22 cellular contexts compared by ENCODE assay signal in genomic region chr12:68828669-68829068, GRCh38.
"Had no signal": no experiment of that assay in that cellular context is flagged by ENCODE, and none has a peak within 500 bp of the region (broad histone marks: within the 10 kb centered on the region; RNA-seq: fewer than 3 reads in every experiment).

No MANE protein-coding gene starts in this region.

- H3K27ac ChIP-seq: body of pancreas, colonic mucosa, lower lobe of right lung, ovary, spleen had no signal

- H3K9me3 Mint-ChIP-seq: activated CD8-positive, alpha-beta T cell treated with anti-CD3 and anti-CD28 coated beads for 36 hours; activated naive CD4-positive, alpha-beta T cell treated with anti-CD3 and anti-CD28 coated beads, Interleukin-2, amount 50 U/mL, for 72 hours; endodermal cell; nephron; stimulated activated memory B cell treated with anti-CD40 and anti-IgM and Interleukin-4, amounts not matched to agents 10 μg/mL and 1 μg/mL and 100 μg/mL, for 72 hours had no signal

- H3K27me3 ChIP-seq: body of pancreas, colonic mucosa, ovary, spleen had no signal

- H3K27ac Mint-ChIP-seq: activated CD8-positive, alpha-beta T cell treated with anti-CD3 and anti-CD28 coated beads for 36 hours; activated naive CD4-positive, alpha-beta T cell treated with anti-CD3 and anti-CD28 coated beads, Interleukin-2, amount 50 U/mL, for 72 hours; endodermal cell; nephron; stimulated activated memory B cell treated with anti-CD40 and anti-IgM and Interleukin-4, amounts not matched to agents 10 μg/mL and 1 μg/mL and 100 μg/mL, for 72 hours had no signal

- DNase-seq: activated CD4-positive, alpha-beta T cell treated with anti-CD3 and anti-CD28 coated beads for 48 hours; activated CD4-positive, CD25-positive, alpha-beta regulatory T cell; activated CD8-positive, alpha-beta T cell treated with anti-CD3 and anti-CD28 coated beads for 36 hours; activated effector memory CD4-positive, alpha-beta T cell treated with Interleukin-2 at 50 U/mL for 16 hours; activated T-cell treated with anti-CD3 and anti-CD28 coated beads, Interleukin-2, amount 50 U/mL, for 1 hour; amygdala; body of pancreas; caudate nucleus; colonic mucosa; endodermal cell; erythroblast; hypothalamus; lower lobe of right lung; ovary; spleen; stimulated activated CD4-positive, alpha-beta T cell treated with anti-CD3 and anti-CD28 coated beads, Interleukin-4, amount 100 ng/mL, for 4 hours; T-helper 1 cell; T-helper 9 cell had no signal

- H3K4me3 ChIP-seq: body of pancreas, colonic mucosa, lower lobe of right lung, ovary, spleen had no signal

- H3K36me3 ChIP-seq: ovary had no signal

- H3K27me3 Mint-ChIP-seq: activated CD8-positive, alpha-beta T cell treated with anti-CD3 and anti-CD28 coated beads for 36 hours; stimulated activated memory B cell treated with anti-CD40 and anti-IgM and Interleukin-4, amounts not matched to agents 10 μg/mL and 1 μg/mL and 100 μg/mL, for 72 hours had no signal

- ATAC-seq: activated CD8-positive, alpha-beta T cell treated with anti-CD3 and anti-CD28 coated beads for 36 hours; activated naive CD4-positive, alpha-beta T cell treated with anti-CD3 and anti-CD28 coated beads, Interleukin-2, amount 50 U/mL, for 72 hours; body of pancreas; lower lobe of right lung; sciatic nerve; stimulated activated memory B cell treated with anti-CD40 and anti-IgM and Interleukin-4, amounts not matched to agents 10 μg/mL and 1 μg/mL and 100 μg/mL, for 72 hours had no signal

- H3K4me1 Mint-ChIP-seq: nephron had no signal

- H3K4me1 ChIP-seq: body of pancreas, colonic mucosa, lower lobe of right lung had no signal

- H3K9me3 ChIP-seq: body of pancreas, colonic mucosa, lower lobe of right lung, ovary, spleen had no signal

- H3K4me3 Mint-ChIP-seq: activated CD8-positive, alpha-beta T cell treated with anti-CD3 and anti-CD28 coated beads for 36 hours; endodermal cell; nephron; stimulated activated memory B cell treated with anti-CD40 and anti-IgM and Interleukin-4, amounts not matched to agents 10 μg/mL and 1 μg/mL and 100 μg/mL, for 72 hours had no signal
